In the genomic region with DNA sequence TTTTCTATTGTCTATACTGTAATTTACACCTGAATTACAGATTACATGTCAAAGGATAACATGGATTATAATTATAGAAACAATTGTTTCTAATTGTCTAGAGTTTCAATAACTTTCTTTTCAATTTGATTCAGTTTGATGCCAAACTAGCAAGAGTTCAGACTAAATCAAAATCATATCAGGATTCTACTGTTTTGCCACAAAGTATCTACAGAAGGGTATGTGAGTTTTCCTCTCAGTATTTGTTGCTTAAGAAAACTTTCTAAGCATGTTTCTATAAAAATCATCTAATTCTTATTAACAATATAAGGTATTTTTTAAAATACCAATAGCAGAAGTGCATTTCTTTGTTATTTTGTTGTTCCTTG, we compare ENCODE assay signal across 29 cellular contexts. TPM values are rescaled to one million over a fixed set of nuclear protein-coding genes. Genes with fewer than 3 reads are reported as not detected.
"Had no signal": no experiment of that assay in that cellular context is flagged by ENCODE, and none has a peak within 500 bp of the region (broad histone marks: within the 10 kb centered on the region; RNA-seq: fewer than 3 reads in every experiment).

No MANE protein-coding gene starts in this region.

- H3K27me3 Mint-ChIP-seq: dendritic cell treated with granulocyte-macrophage colony-stimulating factor and Interleukin-4, amounts not matched to agents 40 ng/mL and 50 ng/mL, for 4 days; effector memory CD8-positive, alpha-beta T cell had no signal

- H3K9me3 ChIP-seq: colonic mucosa, esophagus squamous epithelium, gastrocnemius medialis had no signal

- FAIRE-seq: colon, endometrium, endothelial cell of umbilical vein, frontal cortex had no signal

- H3K27ac ChIP-seq: colonic mucosa, coronary artery, epithelial cell of prostate, esophagus muscularis mucosa, esophagus squamous epithelium, foreskin keratinocyte, gastrocnemius medialis, gastroesophageal sphincter, heart left ventricle, heart right ventricle had no signal

- DNase-seq: colonic mucosa; cortex of kidney; dermis blood vessel endothelial cell; dorsolateral prefrontal cortex; effector CD4-positive, alpha-beta T cell; effector CD8-positive, alpha-beta T cell; effector memory CD4-positive, alpha-beta T cell; effector memory CD8-positive, alpha-beta T cell; endodermal cell; erythroblast; esophagus squamous epithelium; foreskin fibroblast; foreskin keratinocyte; foreskin melanocyte; gastrocnemius medialis; glutamatergic neuron; head of caudate nucleus; heart left ventricle; heart right ventricle had no signal

- H3K4me3 Mint-ChIP-seq: dendritic cell treated with granulocyte-macrophage colony-stimulating factor and Interleukin-4, amounts not matched to agents 40 ng/mL and 50 ng/mL, for 4 days; effector memory CD8-positive, alpha-beta T cell; endodermal cell had no signal

- H3K4me3 ChIP-seq: colonic mucosa, coronary artery, dorsolateral prefrontal cortex, esophagus muscularis mucosa, esophagus squamous epithelium, gastrocnemius medialis, gastroesophageal sphincter, heart left ventricle, heart right ventricle had no signal

- H3K27ac Mint-ChIP-seq: dendritic cell treated with granulocyte-macrophage colony-stimulating factor and Interleukin-4, amounts not matched to agents 40 ng/mL and 50 ng/mL, for 4 days; effector memory CD8-positive, alpha-beta T cell; endodermal cell had no signal

- H3K4me1 ChIP-seq: colonic mucosa, esophagus muscularis mucosa, esophagus squamous epithelium, foreskin keratinocyte, gastrocnemius medialis, gastroesophageal sphincter, heart left ventricle, heart right ventricle had no signal

- ATAC-seq: effector memory CD8-positive, alpha-beta T cell; esophagus mucosa; foreskin keratinocyte; gastrocnemius medialis; gastroesophageal sphincter; heart left ventricle had no signal

- H3K27me3 ChIP-seq: colonic mucosa, dorsolateral prefrontal cortex, esophagus muscularis mucosa, esophagus squamous epithelium, foreskin keratinocyte, gastrocnemius medialis, gastroesophageal sphincter, heart left ventricle, heart right ventricle had no signal

- H3K4me1 Mint-ChIP-seq: endodermal cell had no signal

- H3K9me3 Mint-ChIP-seq: dendritic cell treated with granulocyte-macrophage colony-stimulating factor and Interleukin-4, amounts not matched to agents 40 ng/mL and 50 ng/mL, for 4 days; effector memory CD8-positive, alpha-beta T cell had no signal

RNA-seq across cellular contexts. Expression of a gene that starts 42.6 kb away (rescaled TPM):
- total RNA-seq: esophagus mucosa had no signal
